ENCODE assay signal across 25 cellular contexts in the genomic region with DNA sequence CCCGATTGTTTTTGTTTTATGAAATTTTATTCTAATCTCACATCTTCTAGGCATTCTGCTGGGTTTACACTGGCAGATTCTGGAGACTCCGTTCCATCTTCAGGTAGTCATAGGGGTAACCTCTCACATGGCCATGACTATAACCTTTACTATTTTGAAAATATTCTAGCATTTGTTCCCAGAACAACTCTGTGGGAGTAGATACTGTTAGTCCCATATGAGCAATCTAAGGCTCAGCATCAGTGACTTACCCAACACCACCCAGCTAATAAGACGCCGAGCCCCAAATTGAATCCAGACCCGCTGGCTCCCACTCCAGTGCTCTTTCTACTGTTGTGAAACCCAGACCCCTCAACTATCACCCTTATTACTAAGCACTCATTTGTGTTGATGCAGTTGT. TPM values are rescaled to one million over a fixed set of nuclear protein-coding genes. Genes with fewer than 3 reads are reported as not detected.
A peak's percentile ranks its signal among the peaks of the same experiment; 100 is the strongest.
DNase-seq lines count a peak whose midpoint lies in the region; ATAC-seq and TF ChIP-seq lines count a peak whose summit lies in the region.
"Had no signal": no experiment of that assay in that cellular context is flagged by ENCODE, and none has a peak within 500 bp of the region (broad histone marks: within the 10 kb centered on the region; RNA-seq: fewer than 3 reads in every experiment).

No MANE protein-coding gene starts in this region.

- in situ Hi-C loops in brain microvascular endothelial cell (cut with HindIII; ENCODE audit: low pct_ligation_motif_present, low sequenced_read_pairs), result no loop called here

- no peak overlapping the region for H2AFZ ChIP-seq in osteoblast (ENCODE audit: low read length)
- H2AFZ ChIP-seq: parathyroid adenoma had no signal

- H3K36me3 Mint-ChIP-seq in CD4-positive, CD25-positive, alpha-beta regulatory T cell, result peaks cover 3% of the 10 kb centered on the region
- H3K36me3 Mint-ChIP-seq in HFFc6 (ENCODE audit: low read depth), result no peaks in the 10 kb centered on the region

- H3K27me3 Mint-ChIP-seq in CD4-positive, CD25-positive, alpha-beta regulatory T cell, result no peaks in the 10 kb centered on the region
- H3K27me3 Mint-ChIP-seq in HFFc6 (ENCODE audit: insufficient read depth), result peaks cover 1% of the 10 kb centered on the region

- H3K9me3 ChIP-seq in CD4-positive, CD25-positive, alpha-beta regulatory T cell (ENCODE audit: control insufficient read depth in 2 of 2, low read length in 2 of 2), result no peaks in the 10 kb centered on the region
- no peaks in the 10 kb centered on the region for H3K9me3 ChIP-seq in osteoblast (ENCODE audit: low read depth, low read length)
- H3K9me3 ChIP-seq: Caco-2, esophagus muscularis mucosa, right lobe of liver had no signal

- no peak overlapping the region for H3K4me3 ChIP-seq in CD4-positive, CD25-positive, alpha-beta regulatory T cell (ENCODE audit: low read depth, low read length)
- H3K4me3 ChIP-seq in fibroblast of mammary gland (ENCODE audit: control insufficient read depth, low read depth, low read length) (no peak overlapping the region), osteoblast (ENCODE audit: insufficient read depth, low read length) (no peak overlapping the region), brain microvascular endothelial cell (ENCODE audit: low read depth, low read length) (no peak overlapping the region)
- H3K4me3 ChIP-seq: esophagus muscularis mucosa, right lobe of liver had no signal

- H3K4me1 Mint-ChIP-seq in CD4-positive, CD25-positive, alpha-beta regulatory T cell, result peaks cover 17 to 68% (median 44%) of the 10 kb centered on the region in 4 donors
- H3K4me1 Mint-ChIP-seq in HFFc6 (ENCODE audit: low read depth), result peaks cover 28% of the 10 kb centered on the region

- ATAC-seq in CD4-positive, CD25-positive, alpha-beta regulatory T cell (ENCODE audit: low read depth in 2 of 2), result no peak
- ATAC-seq: activated CD4-positive, CD25-positive, alpha-beta regulatory T cell treated with anti-CD3 and anti-CD28 coated beads, Interleukin-2, amount 50 U/mL, for 24 hours; right lobe of liver had no signal

- peaks cover 71% of the 10 kb centered on the region for H3K4me1 ChIP-seq in CD4-positive, CD25-positive, alpha-beta regulatory T cell (ENCODE audit: control insufficient read depth, insufficient read depth, low read length, poor library complexity, severe bottlenecking)
- H3K4me1 ChIP-seq in osteoblast (ENCODE audit: insufficient read depth, low read length), result peaks cover 15% of the 10 kb centered on the region
- H3K4me1 ChIP-seq: Caco-2, parathyroid adenoma had no signal

- no peaks in the 10 kb centered on the region for H3K79me2 ChIP-seq in osteoblast (ENCODE audit: insufficient read depth, low read length)
- H3K79me2 ChIP-seq: parathyroid adenoma had no signal

- no peak for DNase-seq in CD4-positive, CD25-positive, alpha-beta regulatory T cell
- DNase-seq in HFFc6 (no peak), fibroblast of mammary gland (ENCODE audit: low read depth) (peak; percentile 99), osteoblast (ENCODE audit: insufficient read length, low spot score, missing footprints) (no peak), NCI-H69 (lab: John Stamatoyannopoulos, UW) (no peak), brain microvascular endothelial cell (no peak), inferior parietal cortex (ENCODE audit: extremely low spot score) (no peak)
- DNase-seq: activated naive CD4-positive, alpha-beta T cell treated with anti-CD3 and anti-CD28 coated beads, Interleukin-2, amount 50 U/mL, for 16 hours; activated T-cell treated with anti-CD3 and anti-CD28 coated beads, Interleukin-2, amount 50 U/mL, for 48 hours; AML-193; Caco-2; DMS79 treated with DMSO at 0.1 percent for 48 hours; effector CD4-positive, alpha-beta T cell; glutamatergic neuron; KG1; NCI-H1694; NCI-H2171; NCI-H524 treated with DMSO at 0.1 percent for 48 hours; nephron progenitor cell had no signal

- H3K4me2 ChIP-seq in osteoblast (ENCODE audit: insufficient read depth, low read length), result no peak overlapping the region

- no peaks in the 10 kb centered on the region for H3K27me3 ChIP-seq in CD4-positive, CD25-positive, alpha-beta regulatory T cell (ENCODE audit: control insufficient read depth, insufficient read depth, low read length)
- no peaks in the 10 kb centered on the region for H3K27me3 ChIP-seq in osteoblast (ENCODE audit: insufficient read depth, low read length)
- H3K27me3 ChIP-seq in brain microvascular endothelial cell (replicated peaks), result no peaks in the 10 kb centered on the region
- H3K27me3 ChIP-seq: esophagus muscularis mucosa, right lobe of liver had no signal

- H3K4me3 Mint-ChIP-seq in CD4-positive, CD25-positive, alpha-beta regulatory T cell, result peak overlapping the region in 1 of 4 donors; percentile 48
- no peak overlapping the region for H3K4me3 Mint-ChIP-seq in HFFc6
- H3K4me3 Mint-ChIP-seq: nephron progenitor cell had no signal

- H3K9me3 Mint-ChIP-seq in CD4-positive, CD25-positive, alpha-beta regulatory T cell, result no peaks in the 10 kb centered on the region
- H3K9me3 Mint-ChIP-seq in HFFc6, result no peaks in the 10 kb centered on the region
- H3K9me3 Mint-ChIP-seq: nephron progenitor cell had no signal

- H3K36me3 ChIP-seq in CD4-positive, CD25-positive, alpha-beta regulatory T cell (ENCODE audit: control insufficient read depth, insufficient read depth, low read length), result no peaks in the 10 kb centered on the region
- H3K36me3 ChIP-seq in osteoblast (ENCODE audit: insufficient read depth, low read length) (peaks cover 17% of the 10 kb centered on the region), brain microvascular endothelial cell (replicated peaks) (no peaks in the 10 kb centered on the region)
- H3K36me3 ChIP-seq: right lobe of liver had no signal

- peak overlapping the region; percentile 60 to 92 (median 78) for H3K27ac Mint-ChIP-seq in CD4-positive, CD25-positive, alpha-beta regulatory T cell
- H3K27ac Mint-ChIP-seq in HFFc6, result peak overlapping the region; percentile 65; the same call in 1 of the 2 replicates
- H3K27ac Mint-ChIP-seq: nephron progenitor cell had no signal

- TF ChIP-seq CTCF in HFFc6 (IDR thresholded peaks at IDR 0.05), result no peak
- TF ChIP-seq CTCF in fibroblast of mammary gland (conservative IDR thresholded peaks at IDR 0.05; ENCODE audit: control insufficient read depth, insufficient read depth, low read depth, low read length), result no peak
- TF ChIP-seq CTCF in osteoblast (IDR thresholded peaks at IDR 0.05; ENCODE audit: extremely low read depth, low read depth, low read length), result no peak
- TF ChIP-seq CTCF in brain microvascular endothelial cell (IDR thresholded peaks at IDR 0.05; ENCODE audit: low read depth, low read length, missing control alignments), result no peak

- H4K20me1 ChIP-seq in osteoblast (ENCODE audit: insufficient read depth, low read length), result no peaks in the 10 kb centered on the region

- peak overlapping the region; percentile 80 for H3K27ac ChIP-seq in CD4-positive, CD25-positive, alpha-beta regulatory T cell (ENCODE audit: insufficient read depth, low read length, poor library complexity, severe bottlenecking)
- H3K27ac ChIP-seq in osteoblast (ENCODE audit: low read depth, low read length) (peak overlapping the region; percentile 74), brain microvascular endothelial cell (no peak overlapping the region)
- H3K27ac ChIP-seq: esophagus muscularis mucosa, parathyroid adenoma, right lobe of liver had no signal

RNA-seq across cellular contexts. Expression of a gene that starts 9.8 kb away (rescaled TPM):
- total RNA-seq in CD4-positive, CD25-positive, alpha-beta regulatory T cell, result 5.3 TPM
- 1 to 10 TPM in 1 of 4 donors, under 1 TPM in 2, not detected in 1; 0.36 to 1.4 (median 0.37) TPM for polyA plus RNA-seq in CD4-positive, CD25-positive, alpha-beta regulatory T cell
- 1 to 10 TPM; 3.4 to 8.3 (median 6.5) TPM for total RNA-seq in HFFc6 (2021; fragmentation: NEBNext Ultra II Directional; extraction: Animal tissue kit (Norgen Biotek cat#: 25700))
- total RNA-seq in osteoblast, result 1.4 and 3.5 TPM in 2 replicates
- total RNA-seq: HT1080 had no signal

RNA-seq across cellular contexts. Expression of a gene that starts 11.7 kb away (rescaled TPM):
- 68.1 TPM for total RNA-seq in CD4-positive, CD25-positive, alpha-beta regulatory T cell
- 100 to 1,000 TPM in 1 of 4 donors, 10 to 100 TPM in 3; 75.6 to 104 (median 84.9) TPM for polyA plus RNA-seq in CD4-positive, CD25-positive, alpha-beta regulatory T cell
- total RNA-seq in HFFc6 (2021; fragmentation: NEBNext Ultra II Directional; extraction: Animal tissue kit (Norgen Biotek cat#: 25700)), result 10 to 100 TPM; 31.0 to 38.2 (median 35.4) TPM
- total RNA-seq in osteoblast, result 18.5 and 18.9 TPM in 2 replicates

RNA-seq across cellular contexts. Expression of a gene that starts 13.1 kb away (rescaled TPM):
- total RNA-seq in CD4-positive, CD25-positive, alpha-beta regulatory T cell, result 67.5 TPM
- 100 to 1,000 TPM; 107 to 128 (median 117) TPM for polyA plus RNA-seq in CD4-positive, CD25-positive, alpha-beta regulatory T cell
- 10 to 100 TPM; 81.5 to 90.8 (median 85.8) TPM for total RNA-seq in HFFc6 (2021; fragmentation: NEBNext Ultra II Directional; extraction: Animal tissue kit (Norgen Biotek cat#: 25700))
- 103 and 130 TPM in 2 replicates for total RNA-seq in osteoblast

RNA-seq across cellular contexts. Expression of a gene that starts 22.8 kb away (rescaled TPM):
- total RNA-seq in CD4-positive, CD25-positive, alpha-beta regulatory T cell, result 45.3 TPM
- 10 to 100 TPM; 18.0 to 32.9 (median 22.3) TPM for polyA plus RNA-seq in CD4-positive, CD25-positive, alpha-beta regulatory T cell
- 10 to 100 TPM; 11.8 to 15.2 (median 13.5) TPM for total RNA-seq in HFFc6 (2021; fragmentation: NEBNext Ultra II Directional; extraction: Animal tissue kit (Norgen Biotek cat#: 25700))
- total RNA-seq in osteoblast, result 15.9 and 19.5 TPM in 2 replicates

RNA-seq across cellular contexts. Expression of a gene that starts 26.1 kb away (rescaled TPM):
- 2.9 TPM for total RNA-seq in CD4-positive, CD25-positive, alpha-beta regulatory T cell
- 100 to 1,000 TPM in 2 of 4 donors, 10 to 100 TPM in 2; 48.4 to 121 (median 101) TPM for polyA plus RNA-seq in CD4-positive, CD25-positive, alpha-beta regulatory T cell
- 1 to 10 TPM in 1 of 6 experiments, under 1 TPM in 4, not detected in 1; 0.33 to 1.0 (median 0.53) TPM for total RNA-seq in HFFc6 (2021; fragmentation: NEBNext Ultra II Directional; extraction: Animal tissue kit (Norgen Biotek cat#: 25700))
- 0.29 and 0.72 TPM in 2 replicates for total RNA-seq in osteoblast
- total RNA-seq: RPMI7951 had no signal
